In genomic region chr1:236159704-236160539, GRCh38 we compare ENCODE assay signal across 9 cellular contexts. TPM values are rescaled to one million over a fixed set of nuclear protein-coding genes. Genes with fewer than 3 reads are reported as not detected.
DNase-seq lines count a peak whose midpoint lies in the region; ATAC-seq, FAIRE-seq and TF ChIP-seq lines count a peak whose summit lies in the region.
"Had no signal": no experiment of that assay in that cellular context is flagged by ENCODE, and none has a peak within 500 bp of the region (broad histone marks: within the 10 kb centered on the region; RNA-seq: fewer than 3 reads in every experiment).

No MANE protein-coding gene starts in this region.

- ATAC-seq in GM21526 (IDR thresholded peaks at IDR 0.05; ENCODE audit: low FRiP score, unreplicated experiment) = peak; percentile 45
- peak; percentile 44 for ATAC-seq in HG03460 (IDR thresholded peaks at IDR 0.05; ENCODE audit: unreplicated experiment)
- ATAC-seq in mucosa of descending colon = peak; percentile 73
- ATAC-seq in sciatic nerve = no peak

- intact Hi-C loops in mucosa of descending colon (cut with DNase I, micrococcal nuclease) (no loop called here), sciatic nerve (cut with DNase I) (no loop called here)

- peak; percentile 98 for FAIRE-seq in GM18507 (lab: Jason Lieb, UNC)

- H3K9me3 ChIP-seq in mucosa of descending colon = peaks cover 13% of the 10 kb centered on the region

- no peaks in the 10 kb centered on the region for H3K36me3 ChIP-seq in mucosa of descending colon (ENCODE audit: low read depth)

- DNase-seq in GM18507 (ENCODE audit: extremely low spot score, insufficient read length, low read depth) (no peak), mucosa of descending colon (peak in 1 of 3 donors; percentile 62), sciatic nerve (ENCODE audit: low spot score) (no peak), globus pallidus (ENCODE audit: low spot score) (no peak), NCI-H345 (lab: John Stamatoyannopoulos, UW) (no peak)
- DNase-seq in activated CD4-positive, alpha-beta T cell treated with anti-CD3 and anti-CD28 coated beads, Interleukin-2, amount 50 U/mL, for 4 hours = no peak
- DNase-seq: activated naive CD8-positive, alpha-beta T cell treated with anti-CD3 and anti-CD28 coated beads, Interleukin-2, amount 10 ng/mL, durations not matched to agents 7 days and 5 days had no signal

- no peaks in the 10 kb centered on the region for H3K4me1 ChIP-seq in mucosa of descending colon (ENCODE audit: low read depth)

- TF ChIP-seq CTCF in mucosa of descending colon (IDR thresholded peaks at IDR 0.05) = no peak

- H3K4me3 ChIP-seq in mucosa of descending colon = no peak overlapping the region

RNA-seq across cellular contexts. Expression of gene GPR137B, which starts 17.6 kb away (rescaled TPM):
- total RNA-seq in mucosa of descending colon (10 to 100 TPM in 1 of 3 donors, 1 to 10 TPM in 2; 6.0 to 13.3 (median 8.5) TPM), sciatic nerve (91.6 TPM)
